In the genomic region with DNA sequence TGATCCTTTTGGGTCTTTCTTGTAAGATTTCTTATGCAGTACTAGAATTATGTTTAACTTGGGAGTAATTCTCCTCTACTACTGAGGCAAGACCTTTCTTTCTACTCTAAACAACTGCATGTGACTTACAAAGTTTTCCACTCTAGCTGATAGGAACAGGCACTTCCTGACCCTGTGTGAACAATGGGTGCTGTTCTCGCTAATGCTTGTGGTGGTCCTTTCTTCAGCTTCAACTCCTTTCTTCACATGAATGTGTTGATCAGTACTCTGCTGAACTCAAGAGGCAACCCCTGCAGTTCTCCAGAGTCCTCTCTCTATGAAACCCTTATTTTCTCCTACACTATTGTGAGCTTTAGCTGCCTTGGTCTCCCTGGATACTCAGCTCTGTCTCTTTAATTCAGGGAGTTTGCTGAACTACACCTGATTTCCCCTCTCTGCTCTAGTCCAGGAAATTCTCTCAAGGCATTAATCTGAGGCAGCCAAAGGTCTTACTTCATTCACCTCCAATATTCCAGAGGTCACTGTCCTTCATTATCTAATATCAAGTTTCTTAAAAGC, we compare ENCODE assay signal across 20 cellular contexts.
"Had no signal": no experiment of that assay in that cellular context is flagged by ENCODE, and none has a peak within 500 bp of the region (broad histone marks: within the 10 kb centered on the region; RNA-seq: fewer than 3 reads in every experiment).

No MANE protein-coding gene starts in this region.

- H3K9me3 ChIP-seq: gastrocnemius medialis, heart left ventricle, right lobe of liver, thyroid gland, uterus had no signal

- H3K27me3 ChIP-seq: brain microvascular endothelial cell, gastrocnemius medialis, heart left ventricle, right lobe of liver, thyroid gland, uterus had no signal

- H3K4me3 ChIP-seq: gastrocnemius medialis, heart left ventricle, right lobe of liver, thyroid gland, uterus had no signal

- DNase-seq: activated CD4-positive, alpha-beta T cell treated with anti-CD3 and anti-CD28 coated beads, Interleukin-2, amount 10 ng/mL, durations not matched to agents 7 days and 5 days; activated CD8-positive, alpha-beta memory T cell treated with anti-CD3 and anti-CD28 coated beads, Interleukin-2, amount 50 U/mL, for 4 hours; activated naive CD4-positive, alpha-beta T cell treated with anti-CD3 and anti-CD28 coated beads for 36 hours; activated T-cell treated with anti-CD3 and anti-CD28 coated beads, Interleukin-2, amount 50 U/mL, for 4 hours; brain microvascular endothelial cell; central memory CD4-positive, alpha-beta T cell; gastrocnemius medialis; heart left ventricle; immature natural killer cell; kidney glomerular epithelial cell; right lobe of liver; stimulated activated CD4-positive, alpha-beta T cell treated with anti-CD3 and anti-CD28 coated beads, Interleukin-4, amount 100 ng/mL, for 24 hours; stimulated activated naive B cell treated with anti-CD40 and anti-IgM and Interleukin-4, amounts not matched to agents 10 μg/mL and 1 μg/mL and 100 μg/mL, for 72 hours; T-helper 1 cell; T-helper 9 cell; thyroid gland; uterus had no signal

- H3K36me3 Mint-ChIP-seq: immature natural killer cell; natural killer cell treated with Interleukin-12 subunit alpha and Interleukin-12 subunit beta and Interleukin-15 and Interleukin-18, amount 100 ng/mL, for 72 hours; stimulated activated naive B cell treated with anti-CD40 and anti-IgM and Interleukin-4, amounts not matched to agents 10 μg/mL and 1 μg/mL and 100 μg/mL, for 72 hours had no signal

- FAIRE-seq: endometrium had no signal

- H3K27ac ChIP-seq: brain microvascular endothelial cell, gastrocnemius medialis, heart left ventricle, right lobe of liver, uterus had no signal

- H3K9me3 Mint-ChIP-seq: activated CD4-positive, alpha-beta T cell treated with anti-CD3 and anti-CD28 coated beads, Interleukin-2, amount 10 ng/mL, durations not matched to agents 7 days and 5 days; activated naive CD4-positive, alpha-beta T cell treated with anti-CD3 and anti-CD28 coated beads for 36 hours; activated T-cell treated with anti-CD3 and anti-CD28 coated beads, Interleukin-2, amount 50 U/mL, for 4 hours; immature natural killer cell; natural killer cell treated with Interleukin-12 subunit alpha and Interleukin-12 subunit beta and Interleukin-15 and Interleukin-18, amount 100 ng/mL, for 72 hours had no signal

- H3K27ac Mint-ChIP-seq: activated CD4-positive, alpha-beta T cell treated with anti-CD3 and anti-CD28 coated beads, Interleukin-2, amount 10 ng/mL, durations not matched to agents 7 days and 5 days; activated naive CD4-positive, alpha-beta T cell treated with anti-CD3 and anti-CD28 coated beads for 36 hours; immature natural killer cell; natural killer cell treated with Interleukin-12 subunit alpha and Interleukin-12 subunit beta and Interleukin-15 and Interleukin-18, amount 100 ng/mL, for 72 hours; stimulated activated naive B cell treated with anti-CD40 and anti-IgM and Interleukin-4, amounts not matched to agents 10 μg/mL and 1 μg/mL and 100 μg/mL, for 72 hours had no signal

- H3K4me3 Mint-ChIP-seq: activated CD4-positive, alpha-beta T cell treated with anti-CD3 and anti-CD28 coated beads, Interleukin-2, amount 10 ng/mL, durations not matched to agents 7 days and 5 days; activated naive CD4-positive, alpha-beta T cell treated with anti-CD3 and anti-CD28 coated beads for 36 hours; activated T-cell treated with anti-CD3 and anti-CD28 coated beads, Interleukin-2, amount 50 U/mL, for 4 hours; immature natural killer cell; natural killer cell treated with Interleukin-12 subunit alpha and Interleukin-12 subunit beta and Interleukin-15 and Interleukin-18, amount 100 ng/mL, for 72 hours; stimulated activated naive B cell treated with anti-CD40 and anti-IgM and Interleukin-4, amounts not matched to agents 10 μg/mL and 1 μg/mL and 100 μg/mL, for 72 hours had no signal

- H3K36me3 ChIP-seq: brain microvascular endothelial cell, gastrocnemius medialis, heart left ventricle, right lobe of liver, thyroid gland, uterus had no signal

- H3K4me1 ChIP-seq: gastrocnemius medialis, right lobe of liver, uterus had no signal

- H3K4me1 Mint-ChIP-seq: activated CD4-positive, alpha-beta T cell treated with anti-CD3 and anti-CD28 coated beads, Interleukin-2, amount 10 ng/mL, durations not matched to agents 7 days and 5 days; immature natural killer cell; stimulated activated naive B cell treated with anti-CD40 and anti-IgM and Interleukin-4, amounts not matched to agents 10 μg/mL and 1 μg/mL and 100 μg/mL, for 72 hours had no signal

- ATAC-seq: activated T-cell treated with anti-CD3 and anti-CD28 coated beads, Interleukin-2, amount 50 U/mL, for 4 hours; esophagus mucosa; gastrocnemius medialis; natural killer cell treated with Interleukin-12 subunit alpha and Interleukin-12 subunit beta and Interleukin-15 and Interleukin-18, amount 100 ng/mL, for 72 hours; stimulated activated naive B cell treated with anti-CD40 and anti-IgM and Interleukin-4, amounts not matched to agents 10 μg/mL and 1 μg/mL and 100 μg/mL, for 72 hours had no signal
